In the genomic region with DNA sequence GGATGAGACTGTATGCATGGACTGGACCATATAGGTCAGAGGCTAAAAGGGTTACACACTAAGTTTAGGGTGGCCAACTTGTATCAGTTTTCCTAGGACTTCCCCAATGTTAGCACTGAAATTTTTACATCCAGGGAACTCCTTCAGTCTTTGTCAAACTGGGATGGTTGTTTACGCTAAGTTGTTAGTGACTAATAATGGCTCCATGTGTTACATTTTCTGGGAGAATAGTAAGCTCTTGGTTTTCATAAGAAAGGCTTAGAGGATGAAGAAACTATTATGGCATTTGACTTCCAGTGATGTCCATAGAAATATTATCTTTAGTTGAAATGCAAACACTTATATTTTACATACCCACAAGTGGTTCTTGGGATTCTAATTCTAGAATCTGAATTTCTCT, we compare ENCODE assay signal across 13 cellular contexts. TPM values are rescaled to one million over a fixed set of nuclear protein-coding genes. Genes with fewer than 3 reads are reported as not detected.
DNase-seq lines count a peak whose midpoint lies in the region.
"Had no signal": no experiment of that assay in that cellular context is flagged by ENCODE, and none has a peak within 500 bp of the region (broad histone marks: within the 10 kb centered on the region; RNA-seq: fewer than 3 reads in every experiment).

No MANE protein-coding gene starts in this region.

- H3K9ac ChIP-seq in BLaER1 treated with 17β-estradiol and CSF1 and Interleukin-3, amounts not matched to agents 10 nM and 100 nM: no peak overlapping the region
- no peak overlapping the region for H3K9ac ChIP-seq in adipocyte (ENCODE audit: low read length)
- H3K9ac ChIP-seq in Karpas-422 (ENCODE audit: low read length): no peak overlapping the region
- H3K9ac ChIP-seq: KMS-11 had no signal

- no peaks in the 10 kb centered on the region for H3K36me3 ChIP-seq in BLaER1 treated with 17β-estradiol and CSF1 and Interleukin-3, amounts not matched to agents 10 nM and 100 nM
- H3K36me3 ChIP-seq in adipocyte (ENCODE audit: control insufficient read depth, insufficient read depth, low read length, severe bottlenecking) (no peaks in the 10 kb centered on the region), Karpas-422 (ENCODE audit: insufficient read depth, low read length) (no peaks in the 10 kb centered on the region)
- H3K36me3 ChIP-seq: BE2C had no signal

- peak overlapping the region in 7 of 11 experiments; percentile 11 to 27 (median 21); a peak in 10 of 22 replicates for H3K4me2 ChIP-seq in BLaER1 treated with 17β-estradiol and CSF1 and Interleukin-3, amounts not matched to agents 10 nM and 100 nM
- no peak overlapping the region for H3K4me2 ChIP-seq in Karpas-422 (ENCODE audit: low read depth, low read length, poor library complexity, severe bottlenecking)
- H3K4me2 ChIP-seq: KMS-11 had no signal

- H3K4me1 ChIP-seq in BLaER1 treated with 17β-estradiol and CSF1 and Interleukin-3, amounts not matched to agents 10 nM and 100 nM: peaks cover 7 to 67% (median 15%) of the 10 kb centered on the region in 10 experiments; a peak in 18 of 20 replicates
- H3K4me1 ChIP-seq in adipocyte (ENCODE audit: control insufficient read depth, insufficient read depth, low read length) (peaks cover 4% of the 10 kb centered on the region), Karpas-422 (ENCODE audit: low read length) (no peaks in the 10 kb centered on the region)

- no peak overlapping the region for H3K27ac ChIP-seq in BLaER1 treated with 17β-estradiol and CSF1 and Interleukin-3, amounts not matched to agents 10 nM and 100 nM
- H3K27ac ChIP-seq in Karpas-422 (ENCODE audit: low read length): no peak overlapping the region
- H3K27ac ChIP-seq: KMS-11 had no signal

- no peaks in the 10 kb centered on the region for H3K9me3 ChIP-seq in BLaER1 treated with 17β-estradiol and CSF1 and Interleukin-3, amounts not matched to agents 10 nM and 100 nM (replicated peaks in 1 of 11)
- H3K9me3 ChIP-seq in adipocyte (ENCODE audit: control insufficient read depth, low read length) (no peaks in the 10 kb centered on the region), Karpas-422 (ENCODE audit: low read length) (no peaks in the 10 kb centered on the region)
- H3K9me3 ChIP-seq: BE2C had no signal

- no peaks in the 10 kb centered on the region for H3K9me2 ChIP-seq in Karpas-422 (replicated peaks; ENCODE audit: insufficient read depth, low read length)

- no peak overlapping the region for H2AFZ ChIP-seq in Karpas-422 (ENCODE audit: low read length)

- no peaks in the 10 kb centered on the region for H3K79me2 ChIP-seq in Karpas-422 (ENCODE audit: low read length)

- no peaks in the 10 kb centered on the region for H3K27me3 ChIP-seq in BLaER1 treated with 17β-estradiol and CSF1 and Interleukin-3, amounts not matched to agents 10 nM and 100 nM
- H3K27me3 ChIP-seq in adipocyte (replicated peaks; ENCODE audit: control insufficient read depth, insufficient read depth, low read length) (no peaks in the 10 kb centered on the region), Karpas-422 (ENCODE audit: low read length) (no peaks in the 10 kb centered on the region)
- H3K27me3 ChIP-seq: BE2C had no signal

- DNase-seq in adipocyte (ENCODE audit: low read depth): peak; percentile 9
- peak; percentile 62 for DNase-seq in iris pigment epithelial cell (ENCODE audit: low read depth)
- no peak for DNase-seq in SKM-1 treated with dmso at 0.1 percent for 144 hours (lab: John Stamatoyannopoulos, UW; ENCODE audit: unreplicated experiment)
- DNase-seq in Karpas-422: no peak
- DNase-seq in DMS153 (lab: John Stamatoyannopoulos, UW): no peak
- DNase-seq in activated CD4-positive, alpha-beta T cell treated with anti-CD3 and anti-CD28 coated beads for 1 hour: no peak
- DNase-seq: BE2C; CD8-positive, alpha-beta T cell; COR-L47; DND-41; GF-D8 had no signal

- H3K4me3 ChIP-seq in BLaER1 treated with 17β-estradiol and CSF1 and Interleukin-3, amounts not matched to agents 10 nM and 100 nM: no peak overlapping the region
- H3K4me3 ChIP-seq in adipocyte (ENCODE audit: low read length) (peak overlapping the region; percentile 22), Karpas-422 (ENCODE audit: low read length) (no peak overlapping the region)

- H4K20me1 ChIP-seq in BLaER1 treated with 17β-estradiol and CSF1 and Interleukin-3, amounts not matched to agents 10 nM and 100 nM: no peaks in the 10 kb centered on the region
- H4K20me1 ChIP-seq in Karpas-422 (ENCODE audit: insufficient read depth, low read depth, low read length): no peaks in the 10 kb centered on the region

RNA-seq across cellular contexts. Expression of a gene that starts 57.9 kb away (rescaled TPM):
- total RNA-seq in Karpas-422 (2014; rRNA removed; shearing (Covaris generic); ENCODE audit: low replicate concordance): not detected in 2 replicates
- total RNA-seq: CD8-positive, alpha-beta T cell had no signal

Comparison
In these comparisons a context has a peak if more than half of its experiments do, and no peak if none do; other contexts are left out.
1. DNase-seq: peak in adipocyte (single experiment) and iris pigment epithelial cell (single experiment); none in SKM-1 treated with dmso at 0.1 percent for 144 hours (single experiment), Karpas-422 (single experiment), DMS153 (single experiment) and activated CD4-positive, alpha-beta T cell treated with anti-CD3 and anti-CD28 coated beads for 1 hour (single experiment).